12 cellular contexts compared by ENCODE assay signal in genomic region chr3:30690199-30690598, GRCh38.
A peak's percentile ranks its signal among the peaks of the same experiment; 100 is the strongest.
DNase-seq lines count a peak whose midpoint lies in the region; ATAC-seq and TF ChIP-seq lines count a peak whose summit lies in the region.
"Had no signal": no experiment of that assay in that cellular context is flagged by ENCODE, and none has a peak within 500 bp of the region (broad histone marks: within the 10 kb centered on the region; RNA-seq: fewer than 3 reads in every experiment).

No MANE protein-coding gene starts in this region.

- H3K4me1 ChIP-seq in SK-N-SH (ENCODE audit: control insufficient read depth in 1 of 2, insufficient read depth in 2 of 2, low read depth in 1 of 2, low read length in 1 of 2) (peaks cover 33 to 46% of the 10 kb centered on the region in 2 experiments), IMR-90 (ENCODE audit: control insufficient read depth, insufficient read depth, low read length) (peaks cover 10% of the 10 kb centered on the region), colonic mucosa (peaks cover 8% of the 10 kb centered on the region), sigmoid colon (peaks cover 0 to 97% (median 87%) of the 10 kb centered on the region in 4 donors)

- no peak overlapping the region for H3K4ac ChIP-seq in IMR-90 (ENCODE audit: low read depth, low read length)

- H3K9me3 ChIP-seq in SK-N-SH = no peaks in the 10 kb centered on the region
- H3K9me3 ChIP-seq in IMR-90 (ENCODE audit: control insufficient read depth, insufficient read depth, low read length) = no peaks in the 10 kb centered on the region
- H3K9me3 ChIP-seq in colonic mucosa = no peaks in the 10 kb centered on the region
- no peaks in the 10 kb centered on the region for H3K9me3 ChIP-seq in sigmoid colon
- H3K9me3 ChIP-seq: testis had no signal

- no peak for ATAC-seq in SK-N-SH treated with all-trans-retinoic acid at 6 μM for 48 hours
- no peak for ATAC-seq in IMR-90 (ENCODE audit: low read depth)
- ATAC-seq in left lobe of liver = no peak
- ATAC-seq in GM19351 (IDR thresholded peaks at IDR 0.05; ENCODE audit: unreplicated experiment) = no peak
- ATAC-seq in GM18873 (IDR thresholded peaks at IDR 0.05; ENCODE audit: low FRiP score, unreplicated experiment) = no peak

- peaks cover 11% of the 10 kb centered on the region for H3K9me1 ChIP-seq in IMR-90 (ENCODE audit: insufficient read depth, low read length)

- no peak overlapping the region for H2AK9ac ChIP-seq in IMR-90 (replicated peaks; ENCODE audit: low read depth, low read length, poor library complexity)

- no peak overlapping the region for H2BK5ac ChIP-seq in IMR-90 (ENCODE audit: low read depth, low read length, poor library complexity, severe bottlenecking)

- peaks cover 19 to 59% of the 10 kb centered on the region in 2 experiments for H3K36me3 ChIP-seq in SK-N-SH (replicated peaks in 1 of 2; ENCODE audit: control insufficient read depth in 1 of 2, insufficient read depth in 2 of 2, low read length in 1 of 2)
- H3K36me3 ChIP-seq in IMR-90 (ENCODE audit: control insufficient read depth, insufficient read depth, low read length) = peaks cover 25% of the 10 kb centered on the region
- no peaks in the 10 kb centered on the region for H3K36me3 ChIP-seq in colonic mucosa
- H3K36me3 ChIP-seq in sigmoid colon = peaks cover 0 to 73% (median 14%) of the 10 kb centered on the region in 4 donors

- H2AFZ ChIP-seq in SK-N-SH (ENCODE audit: low read depth) = no peak overlapping the region
- H2AFZ ChIP-seq in IMR-90 (replicated peaks; ENCODE audit: low read length, poor library complexity) = no peak overlapping the region

- H4K91ac ChIP-seq in IMR-90 (ENCODE audit: insufficient read depth, low read depth, low read length) = no peak overlapping the region

- H3K9ac ChIP-seq in SK-N-SH (no peak overlapping the region), IMR-90 (ENCODE audit: low read depth, low read length) (no peak overlapping the region), colonic mucosa (ENCODE audit: low read depth in 2 of 2, low read length in 2 of 2) (no peak overlapping the region)

- no peak overlapping the region for H3K18ac ChIP-seq in IMR-90 (ENCODE audit: low read depth, low read length)

- TF ChIP-seq EP300 in SK-N-SH (IDR thresholded peaks at IDR 0.05; ENCODE audit: borderline replicate concordance in 1 of 2, low read depth in 1 of 2, low read length in 1 of 2) (no peak), sigmoid colon (IDR thresholded peaks at IDR 0.05) (no peak)

- intact Hi-C loops in IMR-90 (cut with micrococcal nuclease) (loop anchor here (5.0 kb wide), 3 partner anchors 62 to 368 kb away; no protein-coding TSS in a partner anchor), colonic mucosa (cut with DNase I) (loop anchor here (5.0 to 10.0 kb wide), 3 partner anchors 368 to 648 kb away; no protein-coding TSS in a partner anchor), sigmoid colon (cut with DNase I) (loop anchor here (5.0 kb wide), 4 partner anchors 193 to 648 kb away; no protein-coding TSS in a partner anchor)

- H4K20me1 ChIP-seq in SK-N-SH (ENCODE audit: insufficient read depth) = no peaks in the 10 kb centered on the region
- H4K20me1 ChIP-seq in IMR-90 (ENCODE audit: insufficient read depth, low read length) = no peaks in the 10 kb centered on the region

- H3K79me1 ChIP-seq in IMR-90 (ENCODE audit: low read depth in 1 of 2, low read length in 2 of 2) = peaks cover 7 to 31% of the 10 kb centered on the region in 2 experiments; a peak in 2 of 4 replicates

- H3K23ac ChIP-seq in IMR-90 (ENCODE audit: low read depth, low read length) = peak overlapping the region; percentile 35; the same call in 1 of the 2 replicates

- no peak overlapping the region for H3K56ac ChIP-seq in IMR-90 (ENCODE audit: extremely low read depth, insufficient read depth, low read length)

- no peak overlapping the region for H2BK15ac ChIP-seq in IMR-90 (ENCODE audit: low read depth, low read length)

- H2BK20ac ChIP-seq in IMR-90 (ENCODE audit: low read depth, low read length) = no peak overlapping the region

- POLR2A ChIA-PET in SK-N-SH (lab: Yijun Ruan, JAX) (no interaction called here), IMR-90 (lab: Charles Lee; ENCODE audit: unreplicated experiment) (no interaction called here)

- DNase-seq in SK-N-SH (no peak), IMR-90 (no peak), colonic mucosa (no peak), sigmoid colon (no peak), left lobe of liver (ENCODE audit: low spot score) (no peak)
- DNase-seq: activated CD8-positive, alpha-beta memory T cell treated with anti-CD3 and anti-CD28 coated beads, Interleukin-2, amount 50 U/mL, for 4 hours; NCI-H1417 treated with DMSO at 0.1 percent for 48 hours; NCI-H510A treated with DMSO at 0.1 percent for 48 hours; testis had no signal

- in situ Hi-C loops in IMR-90 (cut with MboI; ENCODE audit: low sequenced_read_pairs) = loop anchor here (10.0 kb wide), 1 partner anchor 655 kb away; no protein-coding TSS in a partner anchor

- peaks cover 30% of the 10 kb centered on the region for H3F3A ChIP-seq in SK-N-SH (replicated peaks; ENCODE audit: insufficient read depth)

- 100% methylated on average over 2 of the region's 2 CpGs for WGBS in SK-N-SH (ENCODE audit: low lambda C conversion rate)
- no CpG with 5 or more reads among the region's 2 CpGs for WGBS in IMR-90 (ENCODE audit: extremely low coverage in 2 of 2, insufficient read length in 1 of 2), 2 experiments
- 72 to 74% methylated on average over 2 of the region's 2 CpGs for WGBS in sigmoid colon, 2 donors

- TF ChIP-seq POLR2A in IMR-90 (IDR thresholded peaks at IDR 0.05; ENCODE audit: low read depth, low read length) (no peak), sigmoid colon (IDR thresholded peaks at IDR 0.05) (no peak)

- TF ChIP-seq RAD21 in SK-N-SH (IDR thresholded peaks at IDR 0.05; ENCODE audit: low read length) (no peak), IMR-90 (IDR thresholded peaks at IDR 0.05; ENCODE audit: low read length) (no peak)

- CTCF ChIA-PET in SK-N-SH (lab: Yijun Ruan, JAX) (interaction anchor here (0.7 to 9.4 kb wide), 4 partner anchors 31 to 648 kb away, joined by 3 to 117 read pairs (median 7); partner anchors contain the start of gene TGFBR2), IMR-90 (lab: Yijun Ruan, JAX) (no interaction called here)

- H3K4me3 ChIP-seq in SK-N-SH (ENCODE audit: low read depth in 2 of 2, low read length in 1 of 2) = no peak overlapping the region
- no peak overlapping the region for H3K4me3 ChIP-seq in IMR-90 (ENCODE audit: insufficient read depth, low read depth, low read length)
- no peak overlapping the region for H3K4me3 ChIP-seq in colonic mucosa
- H3K4me3 ChIP-seq in sigmoid colon = no peak overlapping the region
- H3K4me3 ChIP-seq: testis had no signal

- H4K5ac ChIP-seq in IMR-90 (ENCODE audit: low read depth, low read length) = no peak overlapping the region

- H2BK120ac ChIP-seq in IMR-90 (ENCODE audit: low read depth, low read length) = no peak overlapping the region

- peak overlapping the region; percentile 80 to 96 for H3K27ac ChIP-seq in SK-N-SH (ENCODE audit: low read depth in 2 of 2, low read length in 1 of 2)
- H3K27ac ChIP-seq in IMR-90 (ENCODE audit: insufficient read depth, low read length) = no peak overlapping the region
- peak overlapping the region; percentile 77 for H3K27ac ChIP-seq in colonic mucosa
- H3K27ac ChIP-seq in sigmoid colon = peak overlapping the region; percentile 72 to 83 (median 75)

- TF ChIP-seq CTCF in SK-N-SH (IDR thresholded peaks at IDR 0.05) (no peak), IMR-90 (conservative IDR thresholded peaks at IDR 0.05; ENCODE audit: low read depth, low read length) (no peak), colonic mucosa (IDR thresholded peaks at IDR 0.05) (no peak), sigmoid colon (IDR thresholded peaks at IDR 0.05) (no peak)

- peaks cover 44% of the 10 kb centered on the region for H3K79me2 ChIP-seq in SK-N-SH (ENCODE audit: insufficient read depth)

- H3K14ac ChIP-seq in IMR-90 (replicated peaks; ENCODE audit: low read depth, low read length) = no peak overlapping the region

- H3K4me2 ChIP-seq in SK-N-SH = peak overlapping the region; percentile 65; the same call in 1 of the 2 replicates
- no peak overlapping the region for H3K4me2 ChIP-seq in IMR-90 (ENCODE audit: low read depth, low read length)

- H4K8ac ChIP-seq in IMR-90 (ENCODE audit: low read depth in 2 of 2, low read length in 2 of 2) = no peak overlapping the region

- H3K27me3 ChIP-seq in SK-N-SH (ENCODE audit: insufficient read depth) (no peaks in the 10 kb centered on the region), IMR-90 (ENCODE audit: control insufficient read depth, insufficient read depth, low read length) (no peaks in the 10 kb centered on the region), colonic mucosa (no peaks in the 10 kb centered on the region), sigmoid colon (no peaks in the 10 kb centered on the region)
- H3K27me3 ChIP-seq: testis had no signal

- no TSS peak for BruUV-seq in IMR-90 (replicated peaks; lab: Mats Ljungman, UMichigan)

- 0 out of 2 replicates have a peak overlapping the region, but pooled peaks have one; percentile 38 for H2AK5ac ChIP-seq in IMR-90 (ENCODE audit: low read depth, low read length)

- no peaks in the 10 kb centered on the region for H3K9me2 ChIP-seq in SK-N-SH

- dilution Hi-C loops in IMR-90 (cut with HindIII; ENCODE audit: low sequenced_read_pairs, unreplicated experiment) = no loop called here

TF ChIP-seq in SK-N-SH, 30 proteins besides CTCF, POLR2A, EP300 and RAD21:
- no peak for TF ChIP-seq ELF1 (IDR thresholded peaks at IDR 0.05)
- no peak for TF ChIP-seq GATA2 (CRISPR knock-in tag; IDR thresholded peaks at IDR 0.05)
- TF ChIP-seq MEF2A (IDR thresholded peaks at IDR 0.05; ENCODE audit: borderline replicate concordance, low read depth) = no peak
- TF ChIP-seq EZH2phosphoT487 (IDR thresholded peaks at IDR 0.05; ENCODE audit: borderline replicate concordance, low read depth) = no peak
- no peak for TF ChIP-seq MXI1 (IDR thresholded peaks at IDR 0.05; ENCODE audit: low read depth, low read length)
TF ChIP-seq in SK-N-SH: peak in this region for 0.

TF ChIP-seq in SK-N-SH treated with all-trans-retinoic acid at 6 μM for 48 hours, 23 proteins besides CTCF, POLR2A, EP300 and RAD21:
- TF ChIP-seq ZNF565 (CRISPR knock-in tag; conservative IDR thresholded peaks at IDR 0.05; ENCODE audit: low read depth) (no peak), GLIS3 (CRISPR knock-in tag; IDR thresholded peaks at IDR 0.05) (no peak), ZNF70 (CRISPR knock-in tag; IDR thresholded peaks at IDR 0.05) (no peak), ESRRG (CRISPR knock-in tag; IDR thresholded peaks at IDR 0.05) (no peak), RARB (CRISPR knock-in tag; IDR thresholded peaks at IDR 0.05) (no peak)

TF ChIP-seq in IMR-90, 13 proteins besides CTCF, POLR2A, EP300 and RAD21 (continues in another document):
- TF ChIP-seq NFE2L2 (IDR thresholded peaks at IDR 0.05; ENCODE audit: low read depth, low read length) (no peak), RCOR1 (IDR thresholded peaks at IDR 0.05; ENCODE audit: insufficient replicate concordance, low read length) (no peak)
- TF ChIP-seq, protein P1, sequence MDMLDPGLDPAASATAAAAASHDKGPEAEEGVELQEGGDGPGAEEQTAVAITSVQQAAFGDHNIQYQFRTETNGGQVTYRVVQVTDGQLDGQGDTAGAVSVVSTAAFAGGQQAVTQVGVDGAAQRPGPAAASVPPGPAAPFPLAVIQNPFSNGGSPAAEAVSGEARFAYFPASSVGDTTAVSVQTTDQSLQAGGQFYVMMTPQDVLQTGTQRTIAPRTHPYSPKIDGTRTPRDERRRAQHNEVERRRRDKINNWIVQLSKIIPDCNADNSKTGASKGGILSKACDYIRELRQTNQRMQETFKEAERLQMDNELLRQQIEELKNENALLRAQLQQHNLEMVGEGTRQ (IDR thresholded peaks at IDR 0.05; ENCODE audit: low read depth, low read length) = no peak
